Comparison of ENCODE assay signal across 22 cellular contexts in the genomic region with DNA sequence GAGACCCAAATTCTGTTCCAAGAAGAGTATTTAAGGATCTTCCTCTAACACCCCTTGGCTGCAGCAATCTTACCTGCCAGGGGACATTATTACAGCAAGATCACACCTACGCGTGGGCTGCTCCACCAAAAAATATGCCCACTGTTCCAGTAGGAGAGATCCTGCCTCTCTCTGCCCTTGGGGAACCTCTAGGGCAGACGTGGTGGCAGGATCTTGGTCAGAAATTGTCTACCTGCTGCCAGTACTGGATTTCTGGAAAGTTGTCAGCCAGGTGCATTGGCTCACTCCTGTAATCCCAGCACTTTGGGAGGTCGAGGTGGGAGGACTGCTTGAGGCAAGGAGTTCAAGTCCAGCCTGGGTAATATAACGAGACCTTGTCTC.
"Had no signal": no experiment of that assay in that cellular context is flagged by ENCODE, and none has a peak within 500 bp of the region (broad histone marks: within the 10 kb centered on the region; RNA-seq: fewer than 3 reads in every experiment).

No MANE protein-coding gene starts in this region.

- H3K27me3 ChIP-seq: ascending aorta, breast epithelium, neutrophil, tibial artery had no signal

- H3K9me3 ChIP-seq: ascending aorta, neutrophil, tibial artery had no signal

- ATAC-seq: activated CD4-positive, CD25-positive, alpha-beta regulatory T cell treated with anti-CD3 and anti-CD28 coated beads, Interleukin-2, amount 50 U/mL, for 24 hours; effector memory CD8-positive, alpha-beta T cell; naive thymus-derived CD4-positive, alpha-beta T cell; stimulated activated naive CD8-positive, alpha-beta T cell treated with anti-CD3 and anti-CD28 coated beads, Interleukin-15, amount 100 ng/mL, for 72 hours had no signal

- H3K36me3 ChIP-seq: ascending aorta, breast epithelium, neutrophil, tibial artery had no signal

- H3K4me1 ChIP-seq: ascending aorta, breast epithelium, parathyroid adenoma, tibial artery had no signal

- H3K27ac ChIP-seq: ascending aorta, neutrophil, parathyroid adenoma, tibial artery had no signal

- DNase-seq: activated CD4-positive, alpha-beta T cell treated with anti-CD3 and anti-CD28 coated beads, Interleukin-2, amount 10 ng/mL, durations not matched to agents 7 days and 5 days; activated CD8-positive, alpha-beta memory T cell treated with anti-CD3 and anti-CD28 coated beads for 24 hours; activated CD8-positive, alpha-beta memory T cell treated with anti-CD3 and anti-CD28 coated beads, Interleukin-2, amount 50 U/mL, for 48 hours; activated effector memory CD4-positive, alpha-beta T cell treated with Interleukin-2 at 50 U/mL for 16 hours; activated naive CD4-positive, alpha-beta T cell treated with anti-CD3 and anti-CD28 coated beads, Interleukin-2, amount 50 U/mL, for 16 hours; activated T-cell treated with anti-CD3 and anti-CD28 coated beads, Interleukin-2, amount 50 U/mL, for 48 hours; effector memory CD8-positive, alpha-beta T cell; immature natural killer cell; kidney glomerular epithelial cell; mesenchymal stem cell; naive thymus-derived CD4-positive, alpha-beta T cell; retina; stimulated activated CD4-positive, alpha-beta T cell treated with anti-CD3 and anti-CD28 coated beads, Interleukin-2, amount 100 ng/mL, for 24 hours; stimulated activated naive CD8-positive, alpha-beta T cell treated with anti-CD3 and anti-CD28 coated beads, Interleukin-15, amount 100 ng/mL, for 72 hours; T-helper 1 cell; T1000; tibial artery had no signal

- H3K4me3 ChIP-seq: ascending aorta, breast epithelium, tibial artery had no signal
